Comparison of ENCODE assay signal across 9 cellular contexts in genomic region chr12:110531741-110532333, GRCh38. TPM values are rescaled to one million over a fixed set of nuclear protein-coding genes. Genes with fewer than 3 reads are reported as not detected.
DNase-seq lines count a peak whose midpoint lies in the region; ATAC-seq and TF ChIP-seq lines count a peak whose summit lies in the region.
"Had no signal": no experiment of that assay in that cellular context is flagged by ENCODE, and none has a peak within 500 bp of the region (broad histone marks: within the 10 kb centered on the region; RNA-seq: fewer than 3 reads in every experiment).

No MANE protein-coding gene starts in this region.

- no peak overlapping the region for H3K27ac Mint-ChIP-seq in endothelial cell (ENCODE audit: unreplicated experiment)

- no peak overlapping the region for H3K4me3 Mint-ChIP-seq in endothelial cell (ENCODE audit: unreplicated experiment)

- TF ChIP-seq CTCF in endothelial cell (IDR thresholded peaks at IDR 0.05; ENCODE audit: unreplicated experiment), result no peak
- TF ChIP-seq CTCF in dorsolateral prefrontal cortex (IDR thresholded peaks at IDR 0.05 in 54 of 56, conservative IDR thresholded peaks at IDR 0.05 in 2 of 56; ENCODE audit: low read depth in 1 of 56, partially characterized antibody in 56 of 56), result no peak

- ATAC-seq in HG02759 (IDR thresholded peaks at IDR 0.05; ENCODE audit: unreplicated experiment) (peak; percentile 89), SK-N-SH treated with all-trans-retinoic acid at 6 μM for 48 hours (peak; percentile 82)

- H3K9me3 Mint-ChIP-seq in endothelial cell (ENCODE audit: unreplicated experiment), result no peaks in the 10 kb centered on the region

- DNase-seq in NCI-H2196 (lab: John Stamatoyannopoulos, UW; ENCODE audit: unreplicated experiment), result peak; percentile 34
- DNase-seq in NCI-H2196 treated with DMSO at 0.1 percent for 48 hours (lab: John Stamatoyannopoulos, UW; ENCODE audit: unreplicated experiment), result no peak
- no peak for DNase-seq in endothelial cell (ENCODE audit: low spot score)
- no peak for DNase-seq in midbrain (lab: John Stamatoyannopoulos, UW)
- no peak for DNase-seq in dorsolateral prefrontal cortex

- H3K27ac ChIP-seq in mucosa of rectum (ENCODE audit: low read depth in 2 of 2, low read length in 2 of 2) (peak overlapping the region; percentile 33 to 50), dorsolateral prefrontal cortex (peak overlapping the region in 15 of 59 donors; percentile 2 to 64 (median 17))
- H3K27ac ChIP-seq: neutrophil had no signal

- H3K4me3 ChIP-seq in mucosa of rectum (ENCODE audit: low read length in 2 of 2) (no peak overlapping the region), dorsolateral prefrontal cortex (no peak overlapping the region)

- peaks cover 16 to 20% of the 10 kb centered on the region in 2 donors for H3K36me3 ChIP-seq in mucosa of rectum (ENCODE audit: control insufficient read depth in 2 of 2, insufficient read depth in 2 of 2, low read length in 2 of 2)

- no peak overlapping the region for H3K9ac ChIP-seq in mucosa of rectum (ENCODE audit: low read depth in 1 of 2, low read length in 2 of 2)

- no peaks in the 10 kb centered on the region for H3K27me3 Mint-ChIP-seq in endothelial cell (ENCODE audit: unreplicated experiment)

- intact Hi-C loops in dorsolateral prefrontal cortex (cut with DNase I), result no loop called here

- H3K4me1 ChIP-seq in mucosa of rectum (ENCODE audit: control insufficient read depth in 2 of 2, insufficient read depth in 2 of 2, low read length in 2 of 2), result peaks cover 13 to 16% of the 10 kb centered on the region in 2 donors

- H3K9me3 ChIP-seq in mucosa of rectum (ENCODE audit: control insufficient read depth in 2 of 2, low read length in 2 of 2), result no peaks in the 10 kb centered on the region
- H3K9me3 ChIP-seq: neutrophil had no signal

- H3K27me3 ChIP-seq in mucosa of rectum (ENCODE audit: control insufficient read depth in 2 of 2, insufficient read depth in 2 of 2, low read length in 2 of 2) (no peaks in the 10 kb centered on the region), dorsolateral prefrontal cortex (no peaks in the 10 kb centered on the region)
- H3K27me3 ChIP-seq: neutrophil had no signal

- H3K36me3 Mint-ChIP-seq in endothelial cell (ENCODE audit: low read depth, unreplicated experiment), result peaks cover 11% of the 10 kb centered on the region

- no peaks in the 10 kb centered on the region for H3K4me1 Mint-ChIP-seq in endothelial cell (ENCODE audit: unreplicated experiment)

TF ChIP-seq in SK-N-SH treated with all-trans-retinoic acid at 6 μM for 48 hours, 23 proteins besides CTCF, POLR2A, EP300 and RAD21:
- TF ChIP-seq RARB (CRISPR knock-in tag; IDR thresholded peaks at IDR 0.05) (no peak), ISL1 (CRISPR knock-in tag; IDR thresholded peaks at IDR 0.05) (0 out of 2 replicates have a peak, but pooled peaks have one; percentile 9)
TF ChIP-seq in SK-N-SH treated with all-trans-retinoic acid at 6 μM for 48 hours: peak in this region for 1.

RNA-seq across cellular contexts. Expression of gene RAD9B, which starts 29.7 kb away (rescaled TPM):
- 0.54 TPM for total RNA-seq in endothelial cell (ENCODE audit: unreplicated experiment)
- 1 to 10 TPM in 74 of 120 experiments, under 1 TPM in 46; 0.24 to 5.3 (median 1.2) TPM for total RNA-seq in dorsolateral prefrontal cortex

RNA-seq across cellular contexts. Expression of gene VPS29, which starts 29.9 kb away (rescaled TPM):
- 116 TPM for total RNA-seq in endothelial cell (ENCODE audit: unreplicated experiment)
- total RNA-seq in dorsolateral prefrontal cortex, result 100 to 1,000 TPM in 18 of 120 experiments, 10 to 100 TPM in 102; 50.5 to 114 (median 88.6) TPM

RNA-seq across cellular contexts. Expression of gene PPTC7, which starts 51.3 kb away (rescaled TPM):
- total RNA-seq in endothelial cell (ENCODE audit: unreplicated experiment) (13.7 TPM), dorsolateral prefrontal cortex (10 to 100 TPM; 13.6 to 36.5 (median 24.6) TPM)
